ENCODE assay signal across 12 cellular contexts in genomic region chr6:84618836-84619235, GRCh38.
A peak's percentile ranks its signal among the peaks of the same experiment; 100 is the strongest.
DNase-seq lines count a peak whose midpoint lies in the region; ATAC-seq and TF ChIP-seq lines count a peak whose summit lies in the region.
"Had no signal": no experiment of that assay in that cellular context is flagged by ENCODE, and none has a peak within 500 bp of the region (broad histone marks: within the 10 kb centered on the region; RNA-seq: fewer than 3 reads in every experiment).

No MANE protein-coding gene starts in this region.

- no peaks in the 10 kb centered on the region for H3K27me3 Mint-ChIP-seq in osteocyte (ENCODE audit: unreplicated experiment)
- H3K27me3 Mint-ChIP-seq in activated CD8-positive, alpha-beta memory T cell treated with anti-CD3 and anti-CD28 coated beads, Interleukin-2, amount 10 ng/mL, durations not matched to agents 7 days and 5 days: no peaks in the 10 kb centered on the region

- H3F3A ChIP-seq in GM23248 (ENCODE audit: insufficient read depth): peaks cover 22% of the 10 kb centered on the region

- no peaks in the 10 kb centered on the region for H3K36me3 ChIP-seq in GM23248 (ENCODE audit: low read depth)
- no peaks in the 10 kb centered on the region for H3K36me3 ChIP-seq in WERI-Rb-1
- H3K36me3 ChIP-seq in thyroid gland: no peaks in the 10 kb centered on the region

- H3K36me3 Mint-ChIP-seq in osteocyte (ENCODE audit: unreplicated experiment): no peaks in the 10 kb centered on the region
- H3K36me3 Mint-ChIP-seq in activated CD8-positive, alpha-beta memory T cell treated with anti-CD3 and anti-CD28 coated beads, Interleukin-2, amount 10 ng/mL, durations not matched to agents 7 days and 5 days: no peaks in the 10 kb centered on the region
- H3K36me3 Mint-ChIP-seq: type B pancreatic cell had no signal

- H3K4me3 Mint-ChIP-seq in osteocyte (ENCODE audit: unreplicated experiment): no peak overlapping the region
- no peak overlapping the region for H3K4me3 Mint-ChIP-seq in activated CD8-positive, alpha-beta memory T cell treated with anti-CD3 and anti-CD28 coated beads, Interleukin-2, amount 10 ng/mL, durations not matched to agents 7 days and 5 days
- H3K4me3 Mint-ChIP-seq: type B pancreatic cell had no signal

- H3K4me3 ChIP-seq in GM23248: no peak overlapping the region
- no peak overlapping the region for H3K4me3 ChIP-seq in WERI-Rb-1 (ENCODE audit: low read depth, low read length)
- no peak overlapping the region for H3K4me3 ChIP-seq in thyroid gland (replicated peaks in 1 of 3)
- H3K4me3 ChIP-seq: K562, mucosa of descending colon had no signal

- peak overlapping the region; percentile 90 for H3K27ac ChIP-seq in GM23248
- no peak overlapping the region for H3K27ac ChIP-seq in WERI-Rb-1
- H3K27ac ChIP-seq in thyroid gland: no peak overlapping the region

- in situ Hi-C loops in GM23248 (cut with MboI): no loop called here

- H3K79me2 ChIP-seq in GM23248 (ENCODE audit: insufficient read depth): no peaks in the 10 kb centered on the region

- H3K9me2 ChIP-seq in GM23248 (ENCODE audit: insufficient read depth): peaks cover 14% of the 10 kb centered on the region; the same call in 1 of the 2 replicates

- TF ChIP-seq CTCF in WERI-Rb-1 (IDR thresholded peaks at IDR 0.05; ENCODE audit: low read depth, low read length): no peak
- TF ChIP-seq CTCF in osteocyte (IDR thresholded peaks at IDR 0.05): no peak
- no peak for TF ChIP-seq CTCF in thyroid gland (IDR thresholded peaks at IDR 0.05)

- H3K9me3 Mint-ChIP-seq in osteocyte (ENCODE audit: unreplicated experiment): peaks cover 14% of the 10 kb centered on the region
- peaks cover 2% of the 10 kb centered on the region for H3K9me3 Mint-ChIP-seq in activated CD8-positive, alpha-beta memory T cell treated with anti-CD3 and anti-CD28 coated beads, Interleukin-2, amount 10 ng/mL, durations not matched to agents 7 days and 5 days (ENCODE audit: low read depth)

- 60% methylated on average over 6 of the region's 6 CpGs for WGBS in GM23248 (ENCODE audit: low coverage in 1 of 2, low lambda C conversion rate in 2 of 2, missing lambda C conversion rate in 2 of 2), 2 experiments
- 43 to 57% methylated on average over 6 of the region's 6 CpGs for WGBS in thyroid gland, 2 donors

- H3K27ac Mint-ChIP-seq in osteocyte (ENCODE audit: unreplicated experiment): peak overlapping the region; percentile 86
- no peak overlapping the region for H3K27ac Mint-ChIP-seq in activated CD8-positive, alpha-beta memory T cell treated with anti-CD3 and anti-CD28 coated beads, Interleukin-2, amount 10 ng/mL, durations not matched to agents 7 days and 5 days
- H3K27ac Mint-ChIP-seq: type B pancreatic cell had no signal

- TF ChIP-seq POLR2A in thyroid gland (IDR thresholded peaks at IDR 0.05): no peak

- peak overlapping the region; percentile 83 for H2AFZ ChIP-seq in GM23248

- H3K4me1 ChIP-seq in GM23248 (ENCODE audit: insufficient read depth): peaks cover 30% of the 10 kb centered on the region
- H3K4me1 ChIP-seq in thyroid gland: no peaks in the 10 kb centered on the region

- peaks cover 19% of the 10 kb centered on the region for H3K4me1 Mint-ChIP-seq in osteocyte (ENCODE audit: unreplicated experiment)
- no peaks in the 10 kb centered on the region for H3K4me1 Mint-ChIP-seq in activated CD8-positive, alpha-beta memory T cell treated with anti-CD3 and anti-CD28 coated beads, Interleukin-2, amount 10 ng/mL, durations not matched to agents 7 days and 5 days

- peak; percentile 56 for DNase-seq in GM23248
- peak; percentile 25 for DNase-seq in WERI-Rb-1
- DNase-seq in glomerular visceral epithelial cell (ENCODE audit: extremely low spot score): peak; percentile 56
- DNase-seq in osteocyte (ENCODE audit: extremely low spot score, unreplicated experiment): no peak
- DNase-seq in thyroid gland: no peak
- DNase-seq in NAMALWA (ENCODE audit: low spot score): no peak
- no peak for DNase-seq in activated CD8-positive, alpha-beta memory T cell treated with anti-CD3 and anti-CD28 coated beads, Interleukin-2, amount 10 ng/mL, durations not matched to agents 7 days and 5 days
- no peak for DNase-seq in GDM1 (lab: John Stamatoyannopoulos, UW)
- DNase-seq: mucosa of descending colon had no signal

- CTCF ChIA-PET in activated CD8-positive, alpha-beta memory T cell treated with anti-CD3 and anti-CD28 coated beads, Interleukin-2, amount 10 ng/mL, durations not matched to agents 7 days and 5 days (lab: Charles Lee): no interaction called here

- peak overlapping the region; percentile 71 for H3K9ac ChIP-seq in GM23248

- no peak for ATAC-seq in activated CD8-positive, alpha-beta memory T cell treated with anti-CD3 and anti-CD28 coated beads, Interleukin-2, amount 10 ng/mL, durations not matched to agents 7 days and 5 days
- ATAC-seq: activated CD4-positive, CD25-positive, alpha-beta regulatory T cell treated with anti-CD3 and anti-CD28 coated beads, Interleukin-2, amount 50 U/mL, for 24 hours; K562; mucosa of descending colon had no signal

- H3K27me3 ChIP-seq in GM23248 (replicated peaks; ENCODE audit: insufficient read depth): no peaks in the 10 kb centered on the region
- no peaks in the 10 kb centered on the region for H3K27me3 ChIP-seq in WERI-Rb-1 (ENCODE audit: insufficient read depth, low read depth, severe bottlenecking)
- no peaks in the 10 kb centered on the region for H3K27me3 ChIP-seq in thyroid gland

- H4K20me1 ChIP-seq in GM23248 (ENCODE audit: insufficient read depth): no peaks in the 10 kb centered on the region

- peak overlapping the region; percentile 85 for H3K4me2 ChIP-seq in GM23248 (ENCODE audit: unreplicated experiment)

- intact Hi-C loops in thyroid gland (cut with DNase I): no loop called here

- H3K9me3 ChIP-seq in GM23248 (ENCODE audit: low read depth) (no peaks in the 10 kb centered on the region), WERI-Rb-1 (ENCODE audit: severe bottlenecking) (no peaks in the 10 kb centered on the region), thyroid gland (no peaks in the 10 kb centered on the region)

Comparison
In these comparisons a context has a peak if more than half of its experiments do, and no peak if none do; other contexts are left out.
1. DNase-seq: peak in GM23248 (single experiment), WERI-Rb-1 (single experiment) and glomerular visceral epithelial cell (single experiment); none in osteocyte (single experiment), thyroid gland (0 of 2), NAMALWA (single experiment), activated CD8-positive, alpha-beta memory T cell treated with anti-CD3 and anti-CD28 coated beads, Interleukin-2, amount 10 ng/mL, durations not matched to agents 7 days and 5 days (single experiment) and GDM1 (single experiment).